ENCODE assay signal across 9 cellular contexts in the genomic region with DNA sequence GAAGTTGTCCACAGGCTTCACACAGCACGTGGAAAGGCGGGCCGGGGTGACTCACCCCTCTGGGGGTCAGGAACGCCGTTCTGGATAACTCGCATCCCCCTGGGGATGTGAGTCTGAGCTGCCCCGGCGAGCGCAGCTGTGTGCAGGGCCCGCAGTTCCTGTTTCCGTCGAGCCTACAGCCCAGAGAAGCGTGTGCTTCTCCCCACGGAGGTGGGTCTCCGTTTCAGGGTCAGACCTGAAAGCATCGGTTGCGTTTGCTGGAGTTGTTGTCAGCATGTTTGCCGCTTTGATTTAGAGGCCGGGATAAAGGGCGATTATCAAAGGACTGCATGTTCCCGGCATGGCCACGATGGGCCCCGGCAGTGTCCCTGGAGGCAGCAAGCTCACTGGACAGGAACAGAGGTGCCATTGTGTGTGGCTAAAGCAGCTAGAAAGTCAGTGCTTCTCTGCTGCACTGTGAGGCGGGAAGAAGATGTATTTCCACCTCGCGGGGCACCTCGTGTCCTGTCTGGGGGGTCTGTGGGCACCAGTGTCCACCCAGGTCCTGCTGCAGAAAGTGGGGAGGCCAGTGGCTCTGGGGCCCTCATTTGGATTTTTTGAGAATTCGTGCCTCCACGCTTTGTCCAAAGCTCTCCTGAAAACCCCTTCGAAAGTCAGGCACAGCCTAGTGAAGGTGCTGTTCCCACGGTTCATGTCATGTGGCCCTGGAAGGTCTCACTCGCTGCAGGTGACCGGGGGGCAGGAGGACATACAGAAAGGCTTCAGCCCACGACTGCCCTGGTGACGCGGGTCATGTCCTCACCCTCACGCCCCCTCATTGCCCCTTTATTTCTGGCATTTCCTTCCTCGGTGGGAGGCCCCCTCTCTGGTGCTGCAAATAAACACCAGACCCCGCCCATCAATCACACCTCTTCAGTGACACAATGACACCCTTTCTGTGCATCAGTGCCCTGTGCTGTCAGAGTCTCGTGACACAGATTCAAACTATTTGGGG. TPM values are rescaled to one million over a fixed set of nuclear protein-coding genes. Genes with fewer than 3 reads are reported as not detected.
DNase-seq lines count a peak whose midpoint lies in the region; ATAC-seq and TF ChIP-seq lines count a peak whose summit lies in the region.
"Had no signal": no experiment of that assay in that cellular context is flagged by ENCODE, and none has a peak within 500 bp of the region (broad histone marks: within the 10 kb centered on the region; RNA-seq: fewer than 3 reads in every experiment).

No MANE protein-coding gene starts in this region.

- no TSS peak for BruUV-seq in A673 (replicated peaks; lab: Mats Ljungman, UMichigan)
- BruUV-seq in PC-3 (replicated peaks; lab: Mats Ljungman, UMichigan), result no TSS peak

- CTCF ChIA-PET in A673 (lab: Charles Lee) (interaction anchor here (0.6 kb wide), 1 partner anchor 21 kb away, joined by 5 read pairs; no protein-coding TSS in a partner anchor), PC-3 (lab: Charles Lee) (no interaction called here)

- POLR2A ChIA-PET in A673 (lab: Charles Lee; ENCODE audit: low non-redundant PET) (no interaction called here), PC-3 (lab: Charles Lee; ENCODE audit: unreplicated experiment) (no interaction called here)

- H2AFZ ChIP-seq in osteoblast (ENCODE audit: low read length) (peak overlapping the region; percentile 77), PC-3 (ENCODE audit: low read length) (no peak overlapping the region)

- H3K79me2 ChIP-seq in osteoblast (ENCODE audit: insufficient read depth, low read length) (no peaks in the 10 kb centered on the region), PC-3 (ENCODE audit: low read length) (no peaks in the 10 kb centered on the region)

- H3K4me1 ChIP-seq in ectodermal cell (ENCODE audit: control insufficient read depth, insufficient read depth, low read length) (peaks cover 9% of the 10 kb centered on the region), osteoblast (ENCODE audit: insufficient read depth, low read length) (no peaks in the 10 kb centered on the region), A673 (ENCODE audit: insufficient read depth, low read length, poor library complexity, severe bottlenecking) (no peaks in the 10 kb centered on the region), PC-3 (ENCODE audit: insufficient read depth, low read length) (no peaks in the 10 kb centered on the region)
- H3K4me1 ChIP-seq: HAP-1 had no signal

- TF ChIP-seq CTCF in osteoblast (IDR thresholded peaks at IDR 0.05; ENCODE audit: extremely low read depth, low read depth, low read length) (no peak), A673 (conservative IDR thresholded peaks at IDR 0.05; ENCODE audit: low read depth, low read length) (no peak), PC-3 (conservative IDR thresholded peaks at IDR 0.05; ENCODE audit: low read depth, low read length) (no peak)

- H3F3A ChIP-seq in PC-3 (ENCODE audit: low read length, unreplicated experiment), result no peaks in the 10 kb centered on the region

- H3K36me3 ChIP-seq in ectodermal cell (ENCODE audit: control insufficient read depth, insufficient read depth, low read length) (no peaks in the 10 kb centered on the region), osteoblast (ENCODE audit: insufficient read depth, low read length) (no peaks in the 10 kb centered on the region), A673 (ENCODE audit: insufficient read depth, low read length, poor library complexity, severe bottlenecking) (no peaks in the 10 kb centered on the region), PC-3 (ENCODE audit: low read depth, low read length) (no peaks in the 10 kb centered on the region)
- H3K36me3 ChIP-seq: HAP-1 had no signal

- peak overlapping the region; percentile 42 for H3K4me2 ChIP-seq in osteoblast (ENCODE audit: insufficient read depth, low read length)
- no peak overlapping the region for H3K4me2 ChIP-seq in PC-3 (ENCODE audit: low read length)

- H3K9me3 ChIP-seq in ectodermal cell (ENCODE audit: control insufficient read depth, low read length), result no peaks in the 10 kb centered on the region
- no peaks in the 10 kb centered on the region for H3K9me3 ChIP-seq in osteoblast (ENCODE audit: low read depth, low read length)
- no peaks in the 10 kb centered on the region for H3K9me3 ChIP-seq in A673 (ENCODE audit: low read depth, low read length, poor library complexity, severe bottlenecking)
- H3K9me3 ChIP-seq in PC-3 (ENCODE audit: low read length), result no peaks in the 10 kb centered on the region
- H3K9me3 ChIP-seq: HAP-1 had no signal

- ATAC-seq in GM21360 (IDR thresholded peaks at IDR 0.05; ENCODE audit: unreplicated experiment) (peak; percentile 58), HG03521 (IDR thresholded peaks at IDR 0.05; ENCODE audit: unreplicated experiment) (peak; percentile 64), PC-3 (no peak)

- no peaks in the 10 kb centered on the region for H3K9me2 ChIP-seq in PC-3 (replicated peaks; ENCODE audit: low read length)

- intact Hi-C loops in A673 (cut with micrococcal nuclease; ENCODE audit: unreplicated experiment) (no loop called here), PC-3 (cut with micrococcal nuclease) (no loop called here)

- no peak overlapping the region for H3K4me3 ChIP-seq in ectodermal cell (ENCODE audit: insufficient read depth, low read depth, low read length)
- H3K4me3 ChIP-seq in osteoblast (ENCODE audit: insufficient read depth, low read length), result peak overlapping the region; percentile 24
- no peak overlapping the region for H3K4me3 ChIP-seq in A673 (ENCODE audit: low read depth, low read length, poor library complexity, severe bottlenecking)
- H3K4me3 ChIP-seq in PC-3 (ENCODE audit: low read length), result no peak overlapping the region
- H3K4me3 ChIP-seq: HAP-1 had no signal

- H3K27me3 ChIP-seq in ectodermal cell (ENCODE audit: control insufficient read depth, insufficient read depth, low read length, poor library complexity, severe bottlenecking) (no peaks in the 10 kb centered on the region), osteoblast (ENCODE audit: insufficient read depth, low read length) (peaks cover 2% of the 10 kb centered on the region), A673 (replicated peaks; ENCODE audit: insufficient read depth, low read depth, low read length, poor library complexity) (no peaks in the 10 kb centered on the region), PC-3 (ENCODE audit: low read length) (no peaks in the 10 kb centered on the region)

- H3K27ac ChIP-seq in ectodermal cell (ENCODE audit: insufficient read depth, low read depth, low read length, poor library complexity, severe bottlenecking) (peak overlapping the region; percentile 56), osteoblast (ENCODE audit: low read depth, low read length) (no peak overlapping the region), A673 (ENCODE audit: low read depth, low read length, poor library complexity, severe bottlenecking) (no peak overlapping the region), PC-3 (ENCODE audit: low read length) (no peak overlapping the region)

- DNase-seq in ELF-1 (ENCODE audit: low read depth, low spot score) (peak; percentile 62), osteoblast (ENCODE audit: insufficient read length, low spot score, missing footprints) (peak; percentile 90), NCI-H2081 (lab: John Stamatoyannopoulos, UW) (no peak), A673 (ENCODE audit: low spot score) (no peak), PC-3 (no peak)

- WGBS in ectodermal cell, 2 experiments, result 68 to 73% methylated on average over 40 of the region's 40 CpGs

- no peaks in the 10 kb centered on the region for H4K20me1 ChIP-seq in osteoblast (ENCODE audit: insufficient read depth, low read length)
- H4K20me1 ChIP-seq in PC-3 (ENCODE audit: low read length), result no peaks in the 10 kb centered on the region

- H3K9ac ChIP-seq in PC-3 (ENCODE audit: low read length), result no peak overlapping the region

RNA-seq across cellular contexts. Expression of a gene that starts 27.4 kb away (rescaled TPM):
- polyA plus RNA-seq in ectodermal cell (2013, experiment 1 of 4), result 318 TPM
- polyA plus RNA-seq in ectodermal cell (2013, experiment 2 of 4), result 326 TPM
- polyA plus RNA-seq in ectodermal cell (2013, experiment 3 of 4), result 265 TPM
- 294 TPM for polyA plus RNA-seq in ectodermal cell (2013, experiment 4 of 4)
- total RNA-seq in osteoblast, result 684 and 730 TPM in 2 replicates
- 294 and 325 TPM in 2 replicates for total RNA-seq in A673 (2021)
- total RNA-seq in PC-3 (2014; rRNA removed), result 94.7 and 122 TPM in 2 replicates

RNA-seq across cellular contexts. Expression of a gene that starts 49.1 kb away (rescaled TPM):
- polyA plus RNA-seq in ectodermal cell (2013, experiment 1 of 4), result 10.4 TPM
- polyA plus RNA-seq in ectodermal cell (2013, experiment 2 of 4), result 9.7 TPM
- polyA plus RNA-seq in ectodermal cell (2013, experiment 3 of 4), result 8.2 TPM
- polyA plus RNA-seq in ectodermal cell (2013, experiment 4 of 4), result 9.5 TPM
- total RNA-seq in osteoblast, result 7.2 and 9.4 TPM in 2 replicates
- total RNA-seq in A673 (2021), result 16.2 and 17.3 TPM in 2 replicates
- total RNA-seq in PC-3 (2014; rRNA removed), result 4.9 and 7.2 TPM in 2 replicates

RNA-seq across cellular contexts. Expression of a gene that starts 49.4 kb away (rescaled TPM):
- 43.7 TPM for polyA plus RNA-seq in ectodermal cell (2013, experiment 1 of 4)
- 42.5 TPM for polyA plus RNA-seq in ectodermal cell (2013, experiment 2 of 4)
- polyA plus RNA-seq in ectodermal cell (2013, experiment 3 of 4), result 39.4 TPM
- 40.8 TPM for polyA plus RNA-seq in ectodermal cell (2013, experiment 4 of 4)
- total RNA-seq in osteoblast, result 80.2 and 93.7 TPM in 2 replicates
- 84.0 and 87.5 TPM in 2 replicates for total RNA-seq in A673 (2021)
- total RNA-seq in PC-3 (2014; rRNA removed), result 22.0 and 33.2 TPM in 2 replicates

Comparison
In these comparisons a context has a peak if more than half of its experiments do, and no peak if none do; other contexts are left out.
1. DNase-seq: peak in ELF-1 (single experiment) and osteoblast (single experiment); none in NCI-H2081 (0 of 2), A673 (single experiment) and PC-3 (single experiment).